In the genomic region with DNA sequence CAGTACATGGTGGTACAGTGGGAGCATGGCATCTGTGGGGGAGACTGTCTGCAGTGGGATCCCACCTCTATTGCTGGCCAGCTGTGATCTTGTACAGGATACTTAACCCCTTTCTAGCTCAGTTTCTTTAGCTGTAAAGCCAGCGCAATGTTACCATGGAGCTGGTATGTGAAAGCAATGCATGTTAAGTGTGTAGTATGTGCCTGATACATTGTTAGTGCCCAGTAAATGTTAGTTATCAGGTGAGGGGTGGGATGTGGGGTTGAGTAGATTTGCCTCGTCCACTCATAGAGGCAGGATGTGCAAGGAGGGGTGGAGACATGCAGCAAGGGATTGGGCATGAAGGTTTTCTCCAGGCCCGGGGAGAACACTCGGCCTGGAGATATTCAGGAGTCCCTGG, we compare ENCODE assay signal across 30 cellular contexts.
"Had no signal": no experiment of that assay in that cellular context is flagged by ENCODE, and none has a peak within 500 bp of the region (broad histone marks: within the 10 kb centered on the region; RNA-seq: fewer than 3 reads in every experiment).

No MANE protein-coding gene starts in this region.

- DNase-seq: activated CD4-positive, alpha-beta T cell treated with anti-CD3 and anti-CD28 coated beads for 1 hour; activated CD4-positive, alpha-beta T cell treated with anti-CD3 and anti-CD28 coated beads, Interleukin-2, amount 10 ng/mL, durations not matched to agents 24 days and 14 days; activated CD4-positive, alpha-beta T cell treated with anti-CD3 and anti-CD28 coated beads, Interleukin-2, amount 50 U/mL, for 4 hours; activated CD4-positive, CD25-positive, alpha-beta regulatory T cell; activated CD8-positive, alpha-beta T cell treated with anti-CD3 and anti-CD28 coated beads, Interleukin-2, amount 10 ng/mL, durations not matched to agents 7 days and 5 days; activated effector memory CD4-positive, alpha-beta T cell treated with Interleukin-2 at 50 U/mL for 16 hours; activated naive CD4-positive, alpha-beta T cell treated with anti-CD3 and anti-CD28 coated beads, Interleukin-2, amount 10 ng/mL, durations not matched to agents 7 days and 5 days; activated naive CD8-positive, alpha-beta T cell treated with anti-CD3 and anti-CD28 coated beads, Interleukin-2, amount 50 U/mL, for 24 hours; activated T-cell treated with anti-CD3 and anti-CD28 coated beads, Interleukin-2, amount 50 U/mL, for 4 hours; anterior cingulate cortex; Karpas-422; KBM-7; MG63; NCI-H1048; NCI-H1105 treated with DMSO at 0.1 percent for 48 hours; NCI-H1436; NCI-H1694; NCI-H1930; NCI-H2081 treated with DMSO at 0.1 percent for 48 hours; NCI-H345; NCI-H524 treated with DMSO at 0.1 percent for 48 hours; SHP77; SJCRH30; T1000; WERI-Rb-1 had no signal

- H3K27ac ChIP-seq: SJCRH30, SK-N-MC, WERI-Rb-1 had no signal

- H3K27ac Mint-ChIP-seq: activated CD4-positive, alpha-beta T cell treated with anti-CD3 and anti-CD28 coated beads, Interleukin-2, amount 10 ng/mL, durations not matched to agents 24 days and 14 days; activated CD8-positive, alpha-beta T cell treated with anti-CD3 and anti-CD28 coated beads, Interleukin-2, amount 10 ng/mL, durations not matched to agents 7 days and 5 days; activated naive CD8-positive, alpha-beta T cell; activated naive CD8-positive, alpha-beta T cell treated with anti-CD3 and anti-CD28 coated beads, Interleukin-2, amount 50 U/mL, for 24 hours; activated T-helper 1 cell treated with anti-CD3 and anti-CD28 coated beads, Interleukin-12 subunit alpha, Interleukin-12 subunit beta, Interleukin-2, Interleukin-4 antibody, amounts not matched to agents 30 ng/mL and 10 ng/mL and 1 ng/mL, durations not matched to agents 14 hours and 24 hours and 36 hours had no signal

- H3K4me1 ChIP-seq: SJCRH30 had no signal

- H3K4me3 Mint-ChIP-seq: activated CD4-positive, alpha-beta T cell treated with anti-CD3 and anti-CD28 coated beads, Interleukin-2, amount 10 ng/mL, durations not matched to agents 24 days and 14 days; activated CD8-positive, alpha-beta T cell treated with anti-CD3 and anti-CD28 coated beads, Interleukin-2, amount 10 ng/mL, durations not matched to agents 7 days and 5 days; activated naive CD4-positive, alpha-beta T cell treated with anti-CD3 and anti-CD28 coated beads, Interleukin-2, amount 10 ng/mL, durations not matched to agents 7 days and 5 days; activated naive CD8-positive, alpha-beta T cell; activated naive CD8-positive, alpha-beta T cell treated with anti-CD3 and anti-CD28 coated beads, Interleukin-2, amount 50 U/mL, for 24 hours; activated T-cell treated with anti-CD3 and anti-CD28 coated beads, Interleukin-2, amount 50 U/mL, for 4 hours; activated T-helper 1 cell treated with anti-CD3 and anti-CD28 coated beads, Interleukin-12 subunit alpha, Interleukin-12 subunit beta, Interleukin-2, Interleukin-4 antibody, amounts not matched to agents 30 ng/mL and 10 ng/mL and 1 ng/mL, durations not matched to agents 14 hours and 24 hours and 36 hours; brain had no signal

- H3K9me3 Mint-ChIP-seq: activated CD4-positive, alpha-beta T cell treated with anti-CD3 and anti-CD28 coated beads, Interleukin-2, amount 10 ng/mL, durations not matched to agents 24 days and 14 days; activated naive CD4-positive, alpha-beta T cell treated with anti-CD3 and anti-CD28 coated beads, Interleukin-2, amount 10 ng/mL, durations not matched to agents 7 days and 5 days; activated naive CD8-positive, alpha-beta T cell treated with anti-CD3 and anti-CD28 coated beads, Interleukin-2, amount 50 U/mL, for 24 hours; activated T-cell treated with anti-CD3 and anti-CD28 coated beads, Interleukin-2, amount 50 U/mL, for 4 hours; activated T-helper 1 cell treated with anti-CD3 and anti-CD28 coated beads, Interleukin-12 subunit alpha, Interleukin-12 subunit beta, Interleukin-2, Interleukin-4 antibody, amounts not matched to agents 30 ng/mL and 10 ng/mL and 1 ng/mL, durations not matched to agents 14 hours and 24 hours and 36 hours; brain had no signal

- H3K27me3 ChIP-seq: MG63, SJCRH30 had no signal

- ATAC-seq: activated CD8-positive, alpha-beta T cell treated with anti-CD3 and anti-CD28 coated beads, Interleukin-2, amount 10 ng/mL, durations not matched to agents 7 days and 5 days; activated naive CD8-positive, alpha-beta T cell treated with anti-CD3 and anti-CD28 coated beads, Interleukin-2, amount 50 U/mL, for 24 hours; activated T-cell treated with anti-CD3 and anti-CD28 coated beads, Interleukin-2, amount 50 U/mL, for 4 hours; Panc1 had no signal

- H3K27me3 Mint-ChIP-seq: activated CD4-positive, alpha-beta T cell treated with anti-CD3 and anti-CD28 coated beads, Interleukin-2, amount 10 ng/mL, durations not matched to agents 24 days and 14 days; activated naive CD8-positive, alpha-beta T cell; activated naive CD8-positive, alpha-beta T cell treated with anti-CD3 and anti-CD28 coated beads, Interleukin-2, amount 50 U/mL, for 24 hours; brain had no signal

- H3K9me3 ChIP-seq: MG63, SJCRH30 had no signal

- H3K4me3 ChIP-seq: MG63, SJCRH30, SK-N-MC had no signal

- H3K36me3 ChIP-seq: WERI-Rb-1 had no signal
